ENCODE assay signal across 8 cellular contexts in genomic region chr22:24503137-24503850, GRCh38. TPM values are rescaled to one million over a fixed set of nuclear protein-coding genes. Genes with fewer than 3 reads are reported as not detected.
DNase-seq lines count a peak whose midpoint lies in the region; ATAC-seq, FAIRE-seq and TF ChIP-seq lines count a peak whose summit lies in the region.

No MANE protein-coding gene starts in this region.

- no peak overlapping the region for H3K9ac ChIP-seq in kidney (ENCODE audit: low read length in 2 of 2)

- no peak overlapping the region for H3K27ac ChIP-seq in kidney (ENCODE audit: low read depth in 2 of 2, low read length in 2 of 2)

- H3K36me3 ChIP-seq in kidney (ENCODE audit: control insufficient read depth in 1 of 2, insufficient read depth in 2 of 2, low read length in 2 of 2), result peaks cover 2 to 12% of the 10 kb centered on the region in 2 donors

- TF ChIP-seq CTCF in astrocyte of the spinal cord (IDR thresholded peaks at IDR 0.05; ENCODE audit: low read depth, low read length) (peak; percentile 77), kidney (IDR thresholded peaks at IDR 0.05; ENCODE audit: borderline replicate concordance, extremely low read depth, insufficient read depth) (peak; percentile 52)

- DNase-seq in DMS53 (lab: John Stamatoyannopoulos, UW) (peak; percentile 13), DMS53 treated with DMSO at 0.1 percent for 48 hours (lab: John Stamatoyannopoulos, UW; ENCODE audit: unreplicated experiment) (no peak), HPDE6-E6E7 (ENCODE audit: extremely low spot score) (peak; percentile 60), T-helper 22 cell (ENCODE audit: low read depth) (peak; percentile 20), astrocyte of the spinal cord (ENCODE audit: low read depth, low spot score) (peak; percentile 48), kidney (peak; percentile 77)
- peak; percentile 46 for DNase-seq in stimulated activated CD8-positive, alpha-beta memory T cell treated with anti-CD3 and anti-CD28 coated beads, Interleukin-12 subunit alpha, Interleukin-12 subunit beta, amount 100 ng/mL, for 4 hours (ENCODE audit: low read depth)

- peaks cover 12 to 30% of the 10 kb centered on the region in 2 donors for H3K4me1 ChIP-seq in kidney (ENCODE audit: control insufficient read depth in 1 of 2, insufficient read depth in 1 of 2, low read depth in 1 of 2, low read length in 2 of 2)

- ATAC-seq in GM19463 (IDR thresholded peaks at IDR 0.05; ENCODE audit: unreplicated experiment), result no peak

- no peaks in the 10 kb centered on the region for H3K9me3 ChIP-seq in kidney (ENCODE audit: control insufficient read depth in 1 of 2, low read length in 2 of 2)

- FAIRE-seq in kidney (lab: Jason Lieb, UNC), result no peak

- in situ Hi-C loops in astrocyte of the spinal cord (cut with HindIII; ENCODE audit: low sequenced_read_pairs), result no loop called here

- H3K4me3 ChIP-seq in astrocyte of the spinal cord (ENCODE audit: low read depth, low read length) (no peak overlapping the region), kidney (ENCODE audit: low read length in 2 of 2) (no peak overlapping the region)

- intact Hi-C loops in kidney (cut with DNase I), result loop anchor here (10.0 kb wide), 1 partner anchor 78 kb away; the partner anchor contains the start of gene ADORA2A

RNA-seq across cellular contexts. Expression of gene UPB1, which starts 8.2 kb away (rescaled TPM):
- total RNA-seq in kidney, result 1.0 TPM
- 64.6 TPM for polyA plus RNA-seq in kidney (ENCODE audit: insufficient read depth, low read depth, low replicate concordance)

RNA-seq across cellular contexts. Expression of gene GUCD1, which starts 51.6 kb away (rescaled TPM):
- total RNA-seq in kidney, result 150 TPM
- 111 TPM for polyA plus RNA-seq in kidney (ENCODE audit: insufficient read depth, low read depth, low replicate concordance)

RNA-seq across cellular contexts. Expression of gene SNRPD3, which starts 52.5 kb away (rescaled TPM):
- total RNA-seq in kidney, result 73.7 TPM
- polyA plus RNA-seq in kidney (ENCODE audit: insufficient read depth, low read depth, low replicate concordance), result 136 TPM
